4 cellular contexts compared by ENCODE assay signal in genomic region chr7:72494807-72495206, GRCh38.
"Had no signal": no experiment of that assay in that cellular context is flagged by ENCODE, and none has a peak within 500 bp of the region (broad histone marks: within the 10 kb centered on the region; RNA-seq: fewer than 3 reads in every experiment).

No MANE protein-coding gene starts in this region.

- H3K9me3 ChIP-seq: body of pancreas had no signal

- H3K4me3 ChIP-seq: adrenal gland, body of pancreas, breast epithelium had no signal

- H3K27ac ChIP-seq: adrenal gland, body of pancreas, brain microvascular endothelial cell, breast epithelium had no signal

- H3K4me1 ChIP-seq: adrenal gland, body of pancreas, breast epithelium had no signal

- H3K27me3 ChIP-seq: adrenal gland, body of pancreas, brain microvascular endothelial cell, breast epithelium had no signal

- H3K36me3 ChIP-seq: adrenal gland, brain microvascular endothelial cell, breast epithelium had no signal
